In the genomic region with DNA sequence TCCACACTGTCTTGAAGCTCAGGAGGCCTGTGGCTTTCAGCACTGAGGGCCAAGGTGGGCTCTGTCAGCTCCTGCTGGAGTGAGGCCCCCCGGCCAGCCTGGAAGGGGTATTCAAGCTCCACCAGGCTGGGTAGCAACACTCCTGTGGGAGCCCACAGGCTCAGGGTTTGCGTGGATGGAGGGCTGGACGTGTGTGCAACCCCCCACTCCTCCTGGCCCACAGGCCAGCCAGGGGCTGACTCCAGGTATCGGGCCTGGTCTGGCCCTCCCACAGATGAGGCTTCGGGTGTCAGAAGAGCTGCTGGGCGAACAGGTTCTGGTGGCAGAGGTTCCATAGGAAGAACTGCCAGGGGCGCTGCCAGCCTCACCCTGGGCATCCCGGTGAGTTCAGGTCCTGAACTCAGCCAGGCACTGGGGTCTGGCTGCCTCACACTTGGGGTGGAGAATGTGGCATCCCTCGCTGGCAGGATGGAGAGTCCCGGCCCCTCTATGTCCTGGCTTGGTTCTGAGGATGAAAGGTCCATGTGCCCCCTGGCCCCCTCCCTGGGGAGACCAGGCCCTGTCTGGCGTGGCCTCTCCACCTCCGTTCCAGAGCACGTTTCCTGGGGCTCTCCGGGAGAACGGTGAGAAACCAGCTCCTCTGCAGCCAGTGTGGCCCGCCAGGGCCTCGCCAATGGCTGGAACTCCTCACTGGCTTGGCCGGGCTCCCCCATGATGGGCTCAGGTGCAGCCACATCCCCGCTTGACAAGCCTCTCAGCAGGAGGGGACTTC, we compare ENCODE assay signal across 2 cellular contexts.
TF ChIP-seq lines count a peak whose summit lies in the region.

No MANE protein-coding gene starts in this region.

TF ChIP-seq in HepG2, 621 proteins besides CTCF, POLR2A, EP300 and RAD21:
- TF ChIP-seq KDM6A (CRISPR knock-in tag; IDR thresholded peaks at IDR 0.05; ENCODE audit: low read depth) (no peak), ZSCAN30 (CRISPR knock-in tag; IDR thresholded peaks at IDR 0.05) (no peak), MTA3 (CRISPR knock-in tag; IDR thresholded peaks at IDR 0.05) (no peak), PHF5A (CRISPR knock-in tag; IDR thresholded peaks at IDR 0.05; ENCODE audit: low read depth, unreplicated experiment) (no peak)

TF ChIP-seq in WTC11, 78 proteins besides CTCF, POLR2A, EP300 and RAD21:
- TF ChIP-seq FOXJ3 (CRISPR knock-in tag; IDR thresholded peaks at IDR 0.05; ENCODE audit: borderline replicate concordance): no peak
- TF ChIP-seq, protein P1, sequence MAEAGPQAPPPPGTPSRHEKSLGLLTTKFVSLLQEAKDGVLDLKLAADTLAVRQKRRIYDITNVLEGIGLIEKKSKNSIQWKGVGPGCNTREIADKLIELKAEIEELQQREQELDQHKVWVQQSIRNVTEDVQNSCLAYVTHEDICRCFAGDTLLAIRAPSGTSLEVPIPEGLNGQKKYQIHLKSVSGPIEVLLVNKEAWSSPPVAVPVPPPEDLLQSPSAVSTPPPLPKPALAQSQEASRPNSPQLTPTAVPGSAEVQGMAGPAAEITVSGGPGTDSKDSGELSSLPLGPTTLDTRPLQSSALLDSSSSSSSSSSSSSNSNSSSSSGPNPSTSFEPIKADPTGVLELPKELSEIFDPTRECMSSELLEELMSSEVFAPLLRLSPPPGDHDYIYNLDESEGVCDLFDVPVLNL (CRISPR knock-in tag; IDR thresholded peaks at IDR 0.05; ENCODE audit: borderline replicate concordance, low read depth): 0 out of 2 replicates have a peak, but pooled peaks have one; percentile 27
- TF ChIP-seq, protein P2, sequence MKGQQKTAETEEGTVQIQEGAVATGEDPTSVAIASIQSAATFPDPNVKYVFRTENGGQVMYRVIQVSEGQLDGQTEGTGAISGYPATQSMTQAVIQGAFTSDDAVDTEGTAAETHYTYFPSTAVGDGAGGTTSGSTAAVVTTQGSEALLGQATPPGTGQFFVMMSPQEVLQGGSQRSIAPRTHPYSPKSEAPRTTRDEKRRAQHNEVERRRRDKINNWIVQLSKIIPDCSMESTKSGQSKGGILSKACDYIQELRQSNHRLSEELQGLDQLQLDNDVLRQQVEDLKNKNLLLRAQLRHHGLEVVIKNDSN (CRISPR knock-in tag; IDR thresholded peaks at IDR 0.05): no peak
TF ChIP-seq in WTC11: peak in this region for 1.
